In genomic region chr2:112646791-112647720, GRCh38 we compare ENCODE assay signal across 8 cellular contexts. TPM values are rescaled to one million over a fixed set of nuclear protein-coding genes. Genes with fewer than 3 reads are reported as not detected.
DNase-seq lines count a peak whose midpoint lies in the region; ATAC-seq and TF ChIP-seq lines count a peak whose summit lies in the region.

No MANE protein-coding gene starts in this region.

- no peak overlapping the region for H4K5ac ChIP-seq in mesendoderm (ENCODE audit: low read length)

- H3K4me1 ChIP-seq in mesendoderm (ENCODE audit: control insufficient read depth, low read depth, low read length): no peaks in the 10 kb centered on the region

- peak overlapping the region; percentile 93 for H3K4me2 ChIP-seq in mesendoderm (ENCODE audit: low read length)

- no peak overlapping the region for H3K4ac ChIP-seq in mesendoderm (ENCODE audit: low read depth, low read length)

- DNase-seq in NCI-H1417 (lab: John Stamatoyannopoulos, UW) (peak in 2 of 3 experiments; percentile 68 to 76), NCI-H1417 treated with DMSO at 0.1 percent for 48 hours (lab: John Stamatoyannopoulos, UW) (no peak), NCI-H1105 treated with DMSO at 0.1 percent for 48 hours (lab: John Stamatoyannopoulos, UW) (peak; percentile 25), mesendoderm (peak; percentile 46), C1 segment of cervical spinal cord (lab: John Stamatoyannopoulos, UW) (no peak), NCI-H1930 (lab: John Stamatoyannopoulos, UW) (no peak)

- peak overlapping the region; percentile 72 to 94 (median 88) for H3K27ac Mint-ChIP-seq in brain

- H3K79me2 ChIP-seq in mesendoderm (ENCODE audit: control insufficient read depth, insufficient read depth, low read length): peaks cover 36% of the 10 kb centered on the region

- H2BK5ac ChIP-seq in mesendoderm (ENCODE audit: low read length): no peak overlapping the region

- peaks cover 5% of the 10 kb centered on the region for H3K36me3 ChIP-seq in mesendoderm (ENCODE audit: control insufficient read depth, insufficient read depth, low read length)

- H3K36me3 Mint-ChIP-seq in brain: peaks cover 47% of the 10 kb centered on the region

- H3K4me3 ChIP-seq in mesendoderm (ENCODE audit: low read length): peak overlapping the region; percentile 93

- no peaks in the 10 kb centered on the region for H3K27me3 ChIP-seq in mesendoderm (ENCODE audit: insufficient read depth, low read length, poor library complexity)

- H3K27me3 Mint-ChIP-seq in brain: peaks cover 8% of the 10 kb centered on the region

- peaks cover 7% of the 10 kb centered on the region for H3K79me1 ChIP-seq in mesendoderm (ENCODE audit: low read length)

- no peak overlapping the region for H4K8ac ChIP-seq in mesendoderm (ENCODE audit: low read depth, low read length)

- no peak overlapping the region for H3K18ac ChIP-seq in mesendoderm (ENCODE audit: low read length)

- no peaks in the 10 kb centered on the region for H3K9me3 Mint-ChIP-seq in brain

- H3K4me1 Mint-ChIP-seq in brain: peaks cover 54% of the 10 kb centered on the region

- peak overlapping the region; percentile 92 for H3K9ac ChIP-seq in mesendoderm (ENCODE audit: low read length)

- no peak for ATAC-seq in GM21515 (IDR thresholded peaks at IDR 0.05; ENCODE audit: unreplicated experiment)

- H3K23ac ChIP-seq in mesendoderm (ENCODE audit: low read length): peak overlapping the region; percentile 33

- H2AK5ac ChIP-seq in mesendoderm (ENCODE audit: low read length): no peak overlapping the region

- peak overlapping the region; percentile 88 to 98 (median 94) for H3K4me3 Mint-ChIP-seq in brain

- H2BK15ac ChIP-seq in mesendoderm (replicated peaks; ENCODE audit: low read depth): no peak overlapping the region

- H3K27ac ChIP-seq in mesendoderm (ENCODE audit: low read depth, low read length): no peak overlapping the region

- H3K56ac ChIP-seq in mesendoderm (ENCODE audit: low read length): peak overlapping the region; percentile 75

- TF ChIP-seq CTCF in brain (conservative IDR thresholded peaks at IDR 0.05): no peak

- no CpG with 5 or more reads among the region's 21 CpGs for WGBS in mesendoderm (ENCODE audit: extremely low coverage, insufficient coverage, low lambda C conversion rate)

- no peak overlapping the region for H2BK120ac ChIP-seq in mesendoderm (ENCODE audit: low read depth, low read length)

RNA-seq across cellular contexts. Expression of gene SLC20A1, which starts 1.3 kb away (rescaled TPM):
- 32.6 TPM for polyA plus RNA-seq in brain (ENCODE audit: insufficient read depth, low read depth, low replicate concordance)
- 69.0 TPM for polyA plus RNA-seq in mesendoderm (2013, experiment 1 of 2)
- 68.0 TPM for polyA plus RNA-seq in mesendoderm (2013, experiment 2 of 2)

Comparison
In these comparisons a context has a peak if more than half of its experiments do, and no peak if none do; other contexts are left out.
1. DNase-seq: peak in NCI-H1417 (2 of 3), NCI-H1105 treated with DMSO at 0.1 percent for 48 hours (single experiment) and mesendoderm (single experiment); none in NCI-H1417 treated with DMSO at 0.1 percent for 48 hours (single experiment), C1 segment of cervical spinal cord (0 of 14) and NCI-H1930 (0 of 2).